In genomic region chr1:25744140-25744581, GRCh38 we compare ENCODE assay signal across 8 cellular contexts. TPM values are rescaled to one million over a fixed set of nuclear protein-coding genes. Genes with fewer than 3 reads are reported as not detected.
DNase-seq lines count a peak whose midpoint lies in the region; ATAC-seq lines count a peak whose summit lies in the region.

No MANE protein-coding gene starts in this region.

- H3K4me3 ChIP-seq in endocrine pancreas (ENCODE audit: control insufficient read depth, insufficient read depth, low read length) (no peak overlapping the region), mesendoderm (ENCODE audit: low read length) (no peak overlapping the region)

- no peak for ATAC-seq in effector memory CD8-positive, alpha-beta T cell (replicated peaks)
- no peak for ATAC-seq in GM18870 (IDR thresholded peaks at IDR 0.05; ENCODE audit: unreplicated experiment)

- peak overlapping the region; percentile 22 for H3K9ac ChIP-seq in endocrine pancreas (ENCODE audit: control insufficient read depth, insufficient read depth, low read length)
- no peak overlapping the region for H3K9ac ChIP-seq in mesendoderm (ENCODE audit: low read length)

- no peaks in the 10 kb centered on the region for H3K4me1 ChIP-seq in endocrine pancreas (ENCODE audit: control insufficient read depth, insufficient read depth, low read length)
- peaks cover 3% of the 10 kb centered on the region for H3K4me1 ChIP-seq in mesendoderm (ENCODE audit: control insufficient read depth, low read depth, low read length)

- H4K5ac ChIP-seq in mesendoderm (ENCODE audit: low read length) = no peak overlapping the region

- no peak overlapping the region for H3K27ac ChIP-seq in mesendoderm (ENCODE audit: low read depth, low read length)

- no peak overlapping the region for H2BK5ac ChIP-seq in mesendoderm (ENCODE audit: low read length)

- H3K23ac ChIP-seq in mesendoderm (ENCODE audit: low read length) = no peak overlapping the region

- H3K4ac ChIP-seq in mesendoderm (ENCODE audit: low read depth, low read length) = no peak overlapping the region

- no peak overlapping the region for H4K8ac ChIP-seq in mesendoderm (ENCODE audit: low read depth, low read length)

- no peak overlapping the region for H3K27ac Mint-ChIP-seq in effector memory CD8-positive, alpha-beta T cell

- H3K4me3 Mint-ChIP-seq in effector memory CD8-positive, alpha-beta T cell = no peak overlapping the region

- H3K27me3 ChIP-seq in endocrine pancreas (ENCODE audit: control insufficient read depth, insufficient read depth, low read length) (no peaks in the 10 kb centered on the region), mesendoderm (ENCODE audit: insufficient read depth, low read length, poor library complexity) (no peaks in the 10 kb centered on the region)

- no peaks in the 10 kb centered on the region for H3K27me3 Mint-ChIP-seq in effector memory CD8-positive, alpha-beta T cell

- no peak overlapping the region for H3K4me2 ChIP-seq in mesendoderm (ENCODE audit: low read length)

- H3K79me2 ChIP-seq in mesendoderm (ENCODE audit: control insufficient read depth, insufficient read depth, low read length) = no peaks in the 10 kb centered on the region

- DNase-seq in DMS79 treated with DMSO at 0.1 percent for 48 hours (lab: John Stamatoyannopoulos, UW) = peak; percentile 73
- DNase-seq in NCI-H526 treated with DMSO at 0.1 percent for 48 hours (lab: John Stamatoyannopoulos, UW) = peak; percentile 31
- DNase-seq in mesendoderm = peak; percentile 85
- DNase-seq in CD1c-positive myeloid dendritic cell (ENCODE audit: extremely low spot score) = no peak
- no peak for DNase-seq in effector memory CD8-positive, alpha-beta T cell
- DNase-seq in activated CD4-positive, alpha-beta T cell treated with anti-CD3 and anti-CD28 coated beads for 4 hours = no peak

- no peaks in the 10 kb centered on the region for H3K9me3 ChIP-seq in endocrine pancreas (ENCODE audit: control insufficient read depth, low read length)

- H3K36me3 Mint-ChIP-seq in effector memory CD8-positive, alpha-beta T cell (ENCODE audit: insufficient read depth) = no peaks in the 10 kb centered on the region

- no peak overlapping the region for H2BK120ac ChIP-seq in mesendoderm (ENCODE audit: low read depth, low read length)

- H2AK5ac ChIP-seq in mesendoderm (ENCODE audit: low read length) = no peak overlapping the region

- no peak overlapping the region for H2BK15ac ChIP-seq in mesendoderm (replicated peaks; ENCODE audit: low read depth)

- H3K4me1 Mint-ChIP-seq in effector memory CD8-positive, alpha-beta T cell (ENCODE audit: low read depth in 2 of 2) = peaks cover 0 to 9% of the 10 kb centered on the region in 2 donors

- no CpG with 5 or more reads among the region's 8 CpGs for WGBS in mesendoderm (ENCODE audit: extremely low coverage, insufficient coverage, low lambda C conversion rate)

- H3K18ac ChIP-seq in mesendoderm (ENCODE audit: low read length) = no peak overlapping the region

- H3K79me1 ChIP-seq in mesendoderm (ENCODE audit: low read length) = no peaks in the 10 kb centered on the region

- H3K36me3 ChIP-seq in endocrine pancreas (ENCODE audit: control insufficient read depth, insufficient read depth, low read length) (no peaks in the 10 kb centered on the region), mesendoderm (ENCODE audit: control insufficient read depth, insufficient read depth, low read length) (no peaks in the 10 kb centered on the region)

- no peak overlapping the region for H3K56ac ChIP-seq in mesendoderm (ENCODE audit: low read length)

- no peaks in the 10 kb centered on the region for H3K9me3 Mint-ChIP-seq in effector memory CD8-positive, alpha-beta T cell

RNA-seq across cellular contexts. Expression of gene SELENON, which starts 55.8 kb away (rescaled TPM):
- 58.2 TPM for polyA plus RNA-seq in mesendoderm (2013, experiment 1 of 2)
- polyA plus RNA-seq in mesendoderm (2013, experiment 2 of 2) = 57.4 TPM

Comparison
In these comparisons a context has a peak if more than half of its experiments do, and no peak if none do; other contexts are left out.
1. DNase-seq: peak in DMS79 treated with DMSO at 0.1 percent for 48 hours (single experiment), NCI-H526 treated with DMSO at 0.1 percent for 48 hours (single experiment) and mesendoderm (single experiment); none in CD1c-positive myeloid dendritic cell (single experiment), effector memory CD8-positive, alpha-beta T cell (0 of 3) and activated CD4-positive, alpha-beta T cell treated with anti-CD3 and anti-CD28 coated beads for 4 hours (0 of 2).